In the genomic region with DNA sequence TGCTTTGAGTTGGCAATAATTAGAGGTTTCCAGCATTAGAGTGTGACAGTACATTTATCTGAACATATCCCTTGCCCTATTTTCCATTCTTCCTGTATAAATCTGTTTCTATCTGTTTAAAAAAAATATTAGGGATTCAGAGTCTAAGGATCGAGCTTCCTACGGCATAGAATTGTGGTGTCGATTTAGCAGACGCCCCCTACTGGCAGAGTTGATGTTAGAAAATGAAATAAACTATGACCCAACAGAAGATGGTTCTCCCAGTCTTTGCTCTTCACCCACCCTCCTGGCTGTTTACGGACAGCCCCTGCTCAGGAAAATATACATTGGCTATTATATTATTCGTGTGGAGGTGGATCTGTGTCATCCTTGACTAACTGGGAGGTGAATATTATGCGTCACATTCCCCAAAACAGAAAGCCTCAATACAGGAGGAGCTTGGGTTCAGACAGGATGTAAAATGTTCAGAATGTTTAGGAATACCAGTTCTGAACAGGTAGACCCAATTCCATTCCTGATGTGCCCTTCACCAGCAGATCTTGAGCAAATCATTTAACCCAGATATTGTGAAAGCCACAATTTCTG, we compare ENCODE assay signal across 8 cellular contexts. TPM values are rescaled to one million over a fixed set of nuclear protein-coding genes. Genes with fewer than 3 reads are reported as not detected.
A peak's percentile ranks its signal among the peaks of the same experiment; 100 is the strongest.
DNase-seq lines count a peak whose midpoint lies in the region; ATAC-seq and TF ChIP-seq lines count a peak whose summit lies in the region.

No MANE protein-coding gene starts in this region.

- TF ChIP-seq CTCF in GM10248 (IDR thresholded peaks at IDR 0.05; ENCODE audit: control extremely low read depth, extremely low read depth, low read depth, missing control alignments) (peak; percentile 66), RWPE1 (conservative IDR thresholded peaks at IDR 0.05; ENCODE audit: low read depth) (peak; percentile 68), astrocyte of the spinal cord (IDR thresholded peaks at IDR 0.05; ENCODE audit: low read depth, low read length) (peak; percentile 72), tibial artery (IDR thresholded peaks at IDR 0.05) (peak; percentile 40 to 52)

- POLR2A ChIA-PET in GM10248 (lab: Yijun Ruan, JAX) (no interaction called here), RWPE1 (lab: Yijun Ruan, JAX; ENCODE audit: low non-redundant PET) (no interaction called here)

- CTCF ChIA-PET in GM10248 (lab: Yijun Ruan, JAX) (interaction anchor here (0.6 to 16.8 kb wide), 47 partner anchors 12 to 1142 kb away, joined by 3 to 258 read pairs (median 4); a partner anchor contains a TSS), RWPE1 (lab: Yijun Ruan, JAX) (interaction anchor here (0.5 to 4.2 kb wide), 18 partner anchors 9 to 1991 kb away, joined by 3 to 24 read pairs (median 4); a partner anchor contains a TSS)

- in situ Hi-C loops in astrocyte of the spinal cord (cut with HindIII; ENCODE audit: low sequenced_read_pairs), result no loop called here

- intact Hi-C loops in tibial artery (cut with DNase I; ENCODE audit: low total_unique reads), result loop anchor here (10.0 kb wide), 1 partner anchor 159 kb away; no protein-coding TSS in a partner anchor

- no peaks in the 10 kb centered on the region for H3K9me3 ChIP-seq in tibial artery

- H3K27ac ChIP-seq in RWPE1, result no peak overlapping the region
- H3K27ac ChIP-seq in tibial artery, result no peak overlapping the region

- no peaks in the 10 kb centered on the region for H3K36me3 ChIP-seq in tibial artery

- no peaks in the 10 kb centered on the region for H3K27me3 ChIP-seq in tibial artery

- peaks cover 0 to 8% (median 0%) of the 10 kb centered on the region in 4 donors for H3K4me1 ChIP-seq in tibial artery

- peak; percentile 56 for ATAC-seq in HG03175 (IDR thresholded peaks at IDR 0.05; ENCODE audit: unreplicated experiment)
- peak; percentile 86 for ATAC-seq in left lobe of liver
- no peak for ATAC-seq in HG02623 (IDR thresholded peaks at IDR 0.05; ENCODE audit: unreplicated experiment)

- H3K4me3 ChIP-seq in astrocyte of the spinal cord (ENCODE audit: low read depth, low read length) (no peak overlapping the region), tibial artery (no peak overlapping the region)

- DNase-seq in AG08395 (ENCODE audit: low spot score) (peak; percentile 20), GM10248 (ENCODE audit: extremely low spot score) (peak; percentile 22), RWPE1 (ENCODE audit: low spot score) (no peak), astrocyte of the spinal cord (ENCODE audit: low read depth, low spot score) (peak; percentile 25), left lobe of liver (ENCODE audit: low spot score) (no peak), tibial artery (peak in 1 of 2 donors; percentile 23)

RNA-seq across cellular contexts. Expression of a gene that starts 10.6 kb away (rescaled TPM):
- not detected for total RNA-seq in left lobe of liver

Comparison
In these comparisons a context has a peak if more than half of its experiments do, and no peak if none do; other contexts are left out.
1. DNase-seq: peak in AG08395 (single experiment), GM10248 (single experiment) and astrocyte of the spinal cord (single experiment); none in RWPE1 (single experiment) and left lobe of liver (single experiment).
2. Peak in every context shown above with its lines, with median percentiles within 50 percentile points of each other: CTCF ChIP-seq.